1 cellular context compared by ENCODE assay signal in genomic region chr1:38327559-38327973, GRCh38.
TF ChIP-seq lines count a peak whose summit lies in the region.

No MANE protein-coding gene starts in this region.

TF ChIP-seq in H1, 55 proteins besides CTCF, POLR2A, EP300 and RAD21 (continued from another document):
- TF ChIP-seq KDM1A (IDR thresholded peaks at IDR 0.05; ENCODE audit: borderline replicate concordance, low read length) (no peak), EGR1 (IDR thresholded peaks at IDR 0.05; ENCODE audit: borderline replicate concordance, low read depth, low read length) (no peak), PHF8 (conservative IDR thresholded peaks at IDR 0.05; ENCODE audit: low read depth, low read length) (no peak)
TF ChIP-seq in H1: peak in this region for 0.
